8 cellular contexts compared by ENCODE assay signal in genomic region chr5:135034186-135034962, GRCh38. TPM values are rescaled to one million over a fixed set of nuclear protein-coding genes. Genes with fewer than 3 reads are reported as not detected.
DNase-seq lines count a peak whose midpoint lies in the region; ATAC-seq and TF ChIP-seq lines count a peak whose summit lies in the region.

TSS of gene PITX1 (minus strand) at chr5:135034228. CDS start at chr5:135033881, 347 bp downstream.

- TF ChIP-seq CTCF in fibroblast of mammary gland (conservative IDR thresholded peaks at IDR 0.05; ENCODE audit: control insufficient read depth, insufficient read depth, low read depth, low read length) (no peak), parathyroid adenoma (IDR thresholded peaks at IDR 0.05) (no peak)

- peaks cover 3% of the 10 kb centered on the region for H3K4me1 ChIP-seq in parathyroid adenoma

- H3K27me3 Mint-ChIP-seq in activated CD4-positive, alpha-beta T cell treated with anti-CD3 and anti-CD28 coated beads, Interleukin-2, amount 10 ng/mL, durations not matched to agents 24 days and 14 days = peaks cover 79% of the 10 kb centered on the region

- H3K36me3 Mint-ChIP-seq in activated CD4-positive, alpha-beta T cell treated with anti-CD3 and anti-CD28 coated beads, Interleukin-2, amount 10 ng/mL, durations not matched to agents 24 days and 14 days (ENCODE audit: low read depth) = peaks cover 4% of the 10 kb centered on the region

- DNase-seq in NCI-H1694 treated with DMSO at 0.1 percent for 48 hours (lab: John Stamatoyannopoulos, UW) = peak; percentile 36
- DNase-seq in NCI-H1694 (lab: John Stamatoyannopoulos, UW) = no peak
- DNase-seq in NCI-H146 (lab: John Stamatoyannopoulos, UW) = peak; percentile 69
- peak; percentile 64 for DNase-seq in activated CD4-positive, alpha-beta T cell treated with anti-CD3 and anti-CD28 coated beads, Interleukin-2, amount 10 ng/mL, durations not matched to agents 24 days and 14 days
- DNase-seq in fibroblast of mammary gland (ENCODE audit: low read depth) = peak; percentile 8

- intact Hi-C loops in activated CD4-positive, alpha-beta T cell treated with anti-CD3 and anti-CD28 coated beads, Interleukin-2, amount 10 ng/mL, durations not matched to agents 24 days and 14 days (cut with micrococcal nuclease) = loop anchor here (5.0 kb wide), 2 partner anchors 453 to 508 kb away; no protein-coding TSS in a partner anchor

- H3K27ac Mint-ChIP-seq in activated CD4-positive, alpha-beta T cell treated with anti-CD3 and anti-CD28 coated beads, Interleukin-2, amount 10 ng/mL, durations not matched to agents 24 days and 14 days = peak within 1 kb of the TSS; percentile 81

- H3K4me3 ChIP-seq in fibroblast of mammary gland (ENCODE audit: control insufficient read depth, low read depth, low read length) (peak within 1 kb of the TSS; percentile 2), parathyroid adenoma (ENCODE audit: low read depth, low read length) (peak within 1 kb of the TSS; percentile 27)

- H3K4me1 Mint-ChIP-seq in activated CD4-positive, alpha-beta T cell treated with anti-CD3 and anti-CD28 coated beads, Interleukin-2, amount 10 ng/mL, durations not matched to agents 24 days and 14 days = peaks cover 26% of the 10 kb centered on the region

- H3K27me3 ChIP-seq in parathyroid adenoma (ENCODE audit: control insufficient read depth, insufficient read depth, low read length) = peaks cover 34% of the 10 kb centered on the region

- H2AFZ ChIP-seq in parathyroid adenoma = peak within 1 kb of the TSS; percentile 53

- no peaks in the 10 kb centered on the region for H3K9me3 ChIP-seq in parathyroid adenoma (ENCODE audit: control insufficient read depth, low read length)

- no peak within 1 kb of the TSS for H3K9ac ChIP-seq in parathyroid adenoma

- no peaks in the 10 kb centered on the region for H3K36me3 ChIP-seq in parathyroid adenoma (ENCODE audit: control insufficient read depth, insufficient read depth, low read length)

- H3K27ac ChIP-seq in parathyroid adenoma = no peak within 1 kb of the TSS

- H3K79me2 ChIP-seq in parathyroid adenoma = no peaks in the 10 kb centered on the region

- H3K4me3 Mint-ChIP-seq in activated CD4-positive, alpha-beta T cell treated with anti-CD3 and anti-CD28 coated beads, Interleukin-2, amount 10 ng/mL, durations not matched to agents 24 days and 14 days = peak within 1 kb of the TSS; percentile 87

- H3K4me2 ChIP-seq in parathyroid adenoma (ENCODE audit: low read length) = peak within 1 kb of the TSS; percentile 60

- peaks cover 5% of the 10 kb centered on the region for H3K9me3 Mint-ChIP-seq in activated CD4-positive, alpha-beta T cell treated with anti-CD3 and anti-CD28 coated beads, Interleukin-2, amount 10 ng/mL, durations not matched to agents 24 days and 14 days

- ATAC-seq in HG02981 (IDR thresholded peaks at IDR 0.05; ENCODE audit: unreplicated experiment) = no peak
- ATAC-seq in HG02938 (IDR thresholded peaks at IDR 0.05; ENCODE audit: unreplicated experiment) = no peak

RNA-seq across cellular contexts. Expression of gene PITX1, which starts in this region (rescaled TPM):
- 0.61 and 0.78 TPM in 2 replicates for total RNA-seq in activated CD4-positive, alpha-beta T cell treated with anti-CD3 and anti-CD28 coated beads, Interleukin-2, amount 10 ng/mL, durations not matched to agents 24 days and 14 days

Comparison
In these comparisons a context has a peak if more than half of its experiments do, and no peak if none do; other contexts are left out.
1. Peak in DNase-seq in activated CD4-positive, alpha-beta T cell treated with anti-CD3 and anti-CD28 coated beads, Interleukin-2, amount 10 ng/mL, durations not matched to agents 24 days and 14 days; RNA of the gene not detected or under 1 TPM.